In genomic region chr2:222904557-222905258, GRCh38 we compare ENCODE assay signal across 17 cellular contexts. TPM values are rescaled to one million over a fixed set of nuclear protein-coding genes. Genes with fewer than 3 reads are reported as not detected.
DNase-seq lines count a peak whose midpoint lies in the region; ATAC-seq, FAIRE-seq and TF ChIP-seq lines count a peak whose summit lies in the region.
"Had no signal": no experiment of that assay in that cellular context is flagged by ENCODE, and none has a peak within 500 bp of the region (broad histone marks: within the 10 kb centered on the region; RNA-seq: fewer than 3 reads in every experiment).

No MANE protein-coding gene starts in this region.

- no peak for TF ChIP-seq CTCF in A549 (IDR thresholded peaks at IDR 0.05)
- TF ChIP-seq CTCF in HFFc6 (IDR thresholded peaks at IDR 0.05) = no peak
- no peak for TF ChIP-seq CTCF in choroid plexus epithelial cell (conservative IDR thresholded peaks at IDR 0.05; ENCODE audit: low read depth, low read length)
- TF ChIP-seq CTCF in liver (IDR thresholded peaks at IDR 0.05; ENCODE audit: low read depth, low read length, missing input control) = no peak
- no peak for TF ChIP-seq CTCF in uterus (IDR thresholded peaks at IDR 0.05)

- peaks cover 27% of the 10 kb centered on the region for H3K36me3 Mint-ChIP-seq in HFFc6 (ENCODE audit: low read depth)

- ATAC-seq in A549 (no peak), GM18498 (IDR thresholded peaks at IDR 0.05; ENCODE audit: unreplicated experiment) (no peak), GM21390 (IDR thresholded peaks at IDR 0.05; ENCODE audit: unreplicated experiment) (no peak)

- H3K4me2 ChIP-seq in A549 = peak overlapping the region; percentile 53

- no peaks in the 10 kb centered on the region for H3K9me3 Mint-ChIP-seq in HFFc6
- H3K9me3 Mint-ChIP-seq: immature natural killer cell, naive B cell had no signal

- H3K27me3 Mint-ChIP-seq in HFFc6 (ENCODE audit: insufficient read depth) = no peaks in the 10 kb centered on the region
- H3K27me3 Mint-ChIP-seq: naive B cell had no signal

- POLR2A ChIA-PET in A549 (lab: Yijun Ruan, JAX) = no interaction called here

- DNase-seq in A549 (ENCODE audit: low read depth in 1 of 2, low spot score in 1 of 2) (no peak), HFFc6 (peak; percentile 88), choroid plexus epithelial cell (ENCODE audit: low read depth) (peak; percentile 91), uterus (no peak), NCI-H1417 (lab: John Stamatoyannopoulos, UW) (no peak)
- DNase-seq: ACHN, adrenal gland, immature natural killer cell, naive B cell, NCI-H1694, NCI-H748 treated with DMSO at 0.1 percent for 48 hours, SHP77 treated with DMSO at 0.1 percent for 48 hours, thyroid gland had no signal

- peak overlapping the region; percentile 72 for H3K4me3 Mint-ChIP-seq in HFFc6
- H3K4me3 Mint-ChIP-seq: immature natural killer cell had no signal

- no peak for TF ChIP-seq POLR2A in A549 (IDR thresholded peaks at IDR 0.05; ENCODE audit: low read length)
- TF ChIP-seq POLR2A in uterus (IDR thresholded peaks at IDR 0.05) = no peak

- H3K9me3 ChIP-seq in A549 (no peaks in the 10 kb centered on the region), liver (ENCODE audit: control insufficient read depth in 4 of 4, low read length in 3 of 4) (no peaks in the 10 kb centered on the region), uterus (no peaks in the 10 kb centered on the region)
- H3K9me3 ChIP-seq: adrenal gland, thyroid gland had no signal

- TF ChIP-seq RAD21 in A549 (conservative IDR thresholded peaks at IDR 0.05 in 1 of 2, IDR thresholded peaks at IDR 0.05 in 1 of 2) (no peak), liver (IDR thresholded peaks at IDR 0.05) (no peak)

- H3K36me3 ChIP-seq in liver (ENCODE audit: control insufficient read depth in 4 of 4, insufficient read depth in 3 of 4, low read depth in 1 of 4, low read length in 3 of 4) = peaks cover 3 to 11% (median 6%) of the 10 kb centered on the region in 4 donors
- no peaks in the 10 kb centered on the region for H3K36me3 ChIP-seq in uterus
- H3K36me3 ChIP-seq: thyroid gland had no signal

- H3K4me1 Mint-ChIP-seq in HFFc6 (ENCODE audit: low read depth) = peaks cover 88% of the 10 kb centered on the region

- H3K9ac ChIP-seq in liver (ENCODE audit: low read depth in 1 of 2, low read length in 2 of 2) = no peak overlapping the region

- H3K27me3 ChIP-seq in liver (ENCODE audit: control insufficient read depth in 4 of 4, insufficient read depth in 4 of 4, low read length in 3 of 4) (no peaks in the 10 kb centered on the region), uterus (no peaks in the 10 kb centered on the region)
- H3K27me3 ChIP-seq: adrenal gland, thyroid gland had no signal

- H3K27ac Mint-ChIP-seq in HFFc6 = peak overlapping the region; percentile 91
- H3K27ac Mint-ChIP-seq: immature natural killer cell had no signal

- peak overlapping the region in 1 of 2 experiments; percentile 35; a peak in 2 of 6 replicates for H3K27ac ChIP-seq in A549
- peak overlapping the region; percentile 25 to 27 for H3K27ac ChIP-seq in liver (ENCODE audit: low read depth in 1 of 2, low read length in 2 of 2)
- no peak overlapping the region for H3K27ac ChIP-seq in uterus
- H3K27ac ChIP-seq: thyroid gland had no signal

- intact Hi-C loops in uterus (cut with DNase I; ENCODE audit: low total_unique reads) = loop anchor here (10.0 kb wide), 1 partner anchor 200 kb away; no protein-coding TSS in a partner anchor

- H3K4me1 ChIP-seq in A549 = peaks cover 52% of the 10 kb centered on the region
- H3K4me1 ChIP-seq in liver (ENCODE audit: control insufficient read depth in 4 of 4, insufficient read depth in 4 of 4, low read length in 3 of 4) = peaks cover 0 to 22% (median 11%) of the 10 kb centered on the region in 4 donors
- H3K4me1 ChIP-seq in uterus = peaks cover 0 to 4% of the 10 kb centered on the region in 2 donors

- FAIRE-seq in A549 (lab: Jason Lieb, UNC) = no peak
- FAIRE-seq: G401.6 had no signal

- H3K4me3 ChIP-seq in A549 (no peak overlapping the region), choroid plexus epithelial cell (ENCODE audit: low read depth, low read length) (no peak overlapping the region), liver (ENCODE audit: low read depth in 1 of 3, low read length in 3 of 3) (no peak overlapping the region), uterus (no peak overlapping the region)
- H3K4me3 ChIP-seq: adrenal gland, thyroid gland had no signal

- CTCF ChIA-PET in A549 (lab: Yijun Ruan, JAX) = interaction anchor here (1.2 to 8.6 kb wide), 7 partner anchors 9 to 214 kb away, joined by 3 to 71 read pairs (median 14); no protein-coding TSS in a partner anchor

- TF ChIP-seq EP300 in A549 (IDR thresholded peaks at IDR 0.05) = no peak

- WGBS in A549 (ENCODE audit: missing lambda C conversion rate) = 48% methylated on average over 2 of the region's 2 CpGs
- 87% methylated on average over 2 of the region's 2 CpGs for WGBS in liver

TF ChIP-seq in A549, 52 proteins besides CTCF, POLR2A, EP300 and RAD21:
- no peak for TF ChIP-seq RCOR1 (IDR thresholded peaks at IDR 0.05; ENCODE audit: low read depth, low read length)
- no peak for TF ChIP-seq FOSL2 (IDR thresholded peaks at IDR 0.05)
- TF ChIP-seq FOSL2 (CRISPR knock-in tag; IDR thresholded peaks at IDR 0.05) = peak; percentile 22; the same call in 1 of the 2 replicates
- no peak for TF ChIP-seq PHF8 (IDR thresholded peaks at IDR 0.05; ENCODE audit: borderline replicate concordance, low read depth)

TF ChIP-seq in liver, 16 proteins besides CTCF, POLR2A, EP300 and RAD21:
- no peak for TF ChIP-seq YY1 (IDR thresholded peaks at IDR 0.05)
- peak in 1 of 2 donors; percentile 41 for TF ChIP-seq RXRA (IDR thresholded peaks at IDR 0.05)
TF ChIP-seq in liver: peak in this region for 1.

RNA-seq across cellular contexts. Expression of gene ACSL3, which starts 43.9 kb away (rescaled TPM):
- polyA plus RNA-seq in A549 (2011; rRNA removed) = 160 and 209 TPM in 2 replicates
- polyA plus RNA-seq in A549 (2012; cell fraction: cytosol; rRNA removed) = 35.0 and 40.1 TPM in 2 replicates
- 48.9 and 60.2 TPM in 2 replicates for polyA plus RNA-seq in A549 (2012; cell fraction: nucleus; rRNA removed)
- polyA plus RNA-seq in A549 (2017; fragmentation: RNase III; extraction: RNeasy Plus Mini Kit Qiagen cat#74134 plus additional on column Dnase treatment) = 89.1 to 142 TPM (median 128 TPM) in 3 replicates
- polyA minus RNA-seq in A549 (2011; rRNA and poly(A)+ RNA removed) = 149 and 161 TPM in 2 replicates
- total RNA-seq in HFFc6 (2021; fragmentation: NEBNext Ultra II Directional; extraction: Animal tissue kit (Norgen Biotek cat#: 25700)) = 100 to 1,000 TPM in 1 of 6 experiments, 10 to 100 TPM in 5; 64.5 to 119 (median 87.8) TPM
- 10 to 100 TPM; 61.1 to 66.6 TPM for total RNA-seq in liver
- 10 to 100 TPM; 22.2 to 25.5 TPM for polyA plus RNA-seq in liver
- 100 to 1,000 TPM in 1 of 4 donors, 10 to 100 TPM in 3; 39.7 to 101 (median 61.2) TPM for total RNA-seq in uterus

Comparison
In these comparisons a context has a peak if more than half of its experiments do, and no peak if none do; other contexts are left out.
1. DNase-seq: peak in HFFc6 (single experiment) and choroid plexus epithelial cell (single experiment); none in A549 (0 of 2), uterus (0 of 2) and NCI-H1417 (0 of 3).
2. H3K27ac ChIP-seq: peak in liver (2 of 2); none in uterus (0 of 2).